In the genomic region with DNA sequence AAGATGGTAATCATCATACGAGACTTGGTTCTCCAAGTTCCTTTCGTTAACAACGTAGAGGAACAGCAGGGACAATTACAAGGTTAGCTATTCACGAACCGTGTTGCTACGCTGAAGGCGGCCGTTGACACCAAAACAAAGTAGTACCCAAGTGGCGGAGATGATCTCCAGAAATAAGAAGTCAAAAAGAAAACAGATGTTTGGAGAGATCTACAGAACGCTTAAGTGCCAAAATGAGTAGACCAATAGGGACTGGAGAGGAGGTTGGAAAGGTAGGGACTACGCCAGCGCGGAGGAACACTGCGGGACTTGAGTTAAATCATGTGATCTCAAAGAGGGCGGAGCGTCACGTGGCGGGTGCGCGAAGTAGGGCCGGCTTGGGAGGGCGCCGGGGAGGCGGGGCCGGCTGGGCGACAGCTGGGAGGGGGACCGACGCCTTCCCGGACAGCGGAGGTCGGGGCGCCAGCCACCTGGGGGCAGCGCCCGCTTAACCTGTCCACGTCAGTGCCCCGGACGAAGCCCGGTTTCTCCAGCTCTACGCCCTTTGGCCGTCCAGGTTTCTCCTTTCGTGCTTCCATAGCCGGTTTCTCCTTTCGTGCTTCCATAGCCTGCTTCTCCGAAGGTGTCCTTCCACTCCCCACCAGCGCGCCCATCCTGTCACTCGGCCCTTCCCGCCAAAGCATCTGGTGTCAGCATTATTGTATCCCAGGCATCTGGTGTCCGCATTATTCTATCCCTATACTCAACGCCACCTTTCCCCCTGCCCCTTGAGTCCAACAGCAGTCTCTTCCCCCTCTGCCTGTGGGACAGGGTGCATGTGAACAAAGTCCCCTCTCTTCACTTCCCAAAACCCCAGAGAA, we compare ENCODE assay signal across 1 cellular context.
A peak's percentile ranks its signal among the peaks of the same experiment; 100 is the strongest.
TF ChIP-seq lines count a peak whose summit lies in the region.

No MANE protein-coding gene starts in this region.

TF ChIP-seq in K562, 482 proteins besides CTCF, POLR2A, EP300 and RAD21 (continued from another document and continues in another):
- TF ChIP-seq EZH2 (IDR thresholded peaks at IDR 0.05; ENCODE audit: borderline replicate concordance, low read depth, low read length) = no peak
- TF ChIP-seq FOXP1 (CRISPR knock-in tag; IDR thresholded peaks at IDR 0.05) = no peak
- TF ChIP-seq KAT8 (IDR thresholded peaks at IDR 0.05; ENCODE audit: low read depth) = no peak
- no peak for TF ChIP-seq ZNF146 (CRISPR knock-in tag; IDR thresholded peaks at IDR 0.05; ENCODE audit: unreplicated experiment)
- no peak for TF ChIP-seq UBTF (IDR thresholded peaks at IDR 0.05; ENCODE audit: borderline replicate concordance in 1 of 2, low read depth in 2 of 2, low read length in 2 of 2)
- no peak for TF ChIP-seq XRCC3 (IDR thresholded peaks at IDR 0.05)
- TF ChIP-seq NR3C1 (CRISPR knock-in tag; IDR thresholded peaks at IDR 0.05) = no peak
- TF ChIP-seq TAF7 (tag; IDR thresholded peaks at IDR 0.05) = 0 out of 2 replicates have a peak, but pooled peaks have one; percentile 25
- TF ChIP-seq ZNF586 (CRISPR knock-in tag; conservative IDR thresholded peaks at IDR 0.05) = no peak
- TF ChIP-seq, protein P1, sequence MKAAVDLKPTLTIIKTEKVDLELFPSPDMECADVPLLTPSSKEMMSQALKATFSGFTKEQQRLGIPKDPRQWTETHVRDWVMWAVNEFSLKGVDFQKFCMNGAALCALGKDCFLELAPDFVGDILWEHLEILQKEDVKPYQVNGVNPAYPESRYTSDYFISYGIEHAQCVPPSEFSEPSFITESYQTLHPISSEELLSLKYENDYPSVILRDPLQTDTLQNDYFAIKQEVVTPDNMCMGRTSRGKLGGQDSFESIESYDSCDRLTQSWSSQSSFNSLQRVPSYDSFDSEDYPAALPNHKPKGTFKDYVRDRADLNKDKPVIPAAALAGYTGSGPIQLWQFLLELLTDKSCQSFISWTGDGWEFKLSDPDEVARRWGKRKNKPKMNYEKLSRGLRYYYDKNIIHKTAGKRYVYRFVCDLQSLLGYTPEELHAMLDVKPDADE (conservative IDR thresholded peaks at IDR 0.05; ENCODE audit: control insufficient read depth, low read depth, low read length) = 0 out of 2 replicates have a peak, but pooled peaks have one; percentile 63
- TF ChIP-seq HIVEP1 (CRISPR knock-in tag; IDR thresholded peaks at IDR 0.05) = no peak
- no peak for TF ChIP-seq SRSF3 (IDR thresholded peaks at IDR 0.05; ENCODE audit: insufficient read depth, low read length)
- no peak for TF ChIP-seq KDM4B (IDR thresholded peaks at IDR 0.05; ENCODE audit: borderline replicate concordance in 2 of 2, low read depth in 1 of 2)
- peak; percentile 67; the same call in 1 of the 2 replicates for TF ChIP-seq PHF21A (IDR thresholded peaks at IDR 0.05; ENCODE audit: borderline replicate concordance, low read depth)
- TF ChIP-seq PRMT5 (CRISPR knock-in tag; IDR thresholded peaks at IDR 0.05) = no peak
- 0 out of 2 replicates have a peak, but pooled peaks have one; percentile 26 for TF ChIP-seq ZBTB33 (CRISPR knock-in tag; IDR thresholded peaks at IDR 0.05)
- 0 out of 2 replicates have a peak, but pooled peaks have one; percentile 42 for TF ChIP-seq KLF6 (CRISPR knock-in tag; IDR thresholded peaks at IDR 0.05; ENCODE audit: borderline replicate concordance)
- peak in 1 of 2 experiments; percentile 76; a peak in 1 of 4 replicates for TF ChIP-seq NONO (IDR thresholded peaks at IDR 0.05; ENCODE audit: low read depth in 2 of 2, low read length in 1 of 2)
- TF ChIP-seq, protein P2, sequence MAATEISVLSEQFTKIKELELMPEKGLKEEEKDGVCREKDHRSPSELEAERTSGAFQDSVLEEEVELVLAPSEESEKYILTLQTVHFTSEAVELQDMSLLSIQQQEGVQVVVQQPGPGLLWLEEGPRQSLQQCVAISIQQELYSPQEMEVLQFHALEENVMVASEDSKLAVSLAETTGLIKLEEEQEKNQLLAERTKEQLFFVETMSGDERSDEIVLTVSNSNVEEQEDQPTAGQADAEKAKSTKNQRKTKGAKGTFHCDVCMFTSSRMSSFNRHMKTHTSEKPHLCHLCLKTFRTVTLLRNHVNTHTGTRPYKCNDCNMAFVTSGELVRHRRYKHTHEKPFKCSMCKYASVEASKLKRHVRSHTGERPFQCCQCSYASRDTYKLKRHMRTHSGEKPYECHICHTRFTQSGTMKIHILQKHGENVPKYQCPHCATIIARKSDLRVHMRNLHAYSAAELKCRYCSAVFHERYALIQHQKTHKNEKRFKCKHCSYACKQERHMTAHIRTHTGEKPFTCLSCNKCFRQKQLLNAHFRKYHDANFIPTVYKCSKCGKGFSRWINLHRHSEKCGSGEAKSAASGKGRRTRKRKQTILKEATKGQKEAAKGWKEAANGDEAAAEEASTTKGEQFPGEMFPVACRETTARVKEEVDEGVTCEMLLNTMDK (IDR thresholded peaks at IDR 0.05; ENCODE audit: borderline replicate concordance, insufficient read depth, low read depth, low read length, poor library complexity, severe bottlenecking) = no peak
- no peak for TF ChIP-seq ZBTB34 (CRISPR knock-in tag; IDR thresholded peaks at IDR 0.05)
- no peak for TF ChIP-seq ZNF133 (CRISPR knock-in tag; IDR thresholded peaks at IDR 0.05)
- no peak for TF ChIP-seq GATAD2B (IDR thresholded peaks at IDR 0.05; ENCODE audit: borderline replicate concordance)
- TF ChIP-seq CTBP1 (IDR thresholded peaks at IDR 0.05; ENCODE audit: borderline replicate concordance) = peak; percentile 58; the same call in 1 of the 2 replicates
- TF ChIP-seq, protein P3, sequence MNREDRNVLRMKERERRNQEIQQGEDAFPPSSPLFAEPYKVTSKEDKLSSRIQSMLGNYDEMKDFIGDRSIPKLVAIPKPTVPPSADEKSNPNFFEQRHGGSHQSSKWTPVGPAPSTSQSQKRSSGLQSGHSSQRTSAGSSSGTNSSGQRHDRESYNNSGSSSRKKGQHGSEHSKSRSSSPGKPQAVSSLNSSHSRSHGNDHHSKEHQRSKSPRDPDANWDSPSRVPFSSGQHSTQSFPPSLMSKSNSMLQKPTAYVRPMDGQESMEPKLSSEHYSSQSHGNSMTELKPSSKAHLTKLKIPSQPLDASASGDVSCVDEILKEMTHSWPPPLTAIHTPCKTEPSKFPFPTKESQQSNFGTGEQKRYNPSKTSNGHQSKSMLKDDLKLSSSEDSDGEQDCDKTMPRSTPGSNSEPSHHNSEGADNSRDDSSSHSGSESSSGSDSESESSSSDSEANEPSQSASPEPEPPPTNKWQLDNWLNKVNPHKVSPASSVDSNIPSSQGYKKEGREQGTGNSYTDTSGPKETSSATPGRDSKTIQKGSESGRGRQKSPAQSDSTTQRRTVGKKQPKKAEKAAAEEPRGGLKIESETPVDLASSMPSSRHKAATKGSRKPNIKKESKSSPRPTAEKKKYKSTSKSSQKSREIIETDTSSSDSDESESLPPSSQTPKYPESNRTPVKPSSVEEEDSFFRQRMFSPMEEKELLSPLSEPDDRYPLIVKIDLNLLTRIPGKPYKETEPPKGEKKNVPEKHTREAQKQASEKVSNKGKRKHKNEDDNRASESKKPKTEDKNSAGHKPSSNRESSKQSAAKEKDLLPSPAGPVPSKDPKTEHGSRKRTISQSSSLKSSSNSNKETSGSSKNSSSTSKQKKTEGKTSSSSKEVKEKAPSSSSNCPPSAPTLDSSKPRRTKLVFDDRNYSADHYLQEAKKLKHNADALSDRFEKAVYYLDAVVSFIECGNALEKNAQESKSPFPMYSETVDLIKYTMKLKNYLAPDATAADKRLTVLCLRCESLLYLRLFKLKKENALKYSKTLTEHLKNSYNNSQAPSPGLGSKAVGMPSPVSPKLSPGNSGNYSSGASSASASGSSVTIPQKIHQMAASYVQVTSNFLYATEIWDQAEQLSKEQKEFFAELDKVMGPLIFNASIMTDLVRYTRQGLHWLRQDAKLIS (CRISPR knock-in tag; IDR thresholded peaks at IDR 0.05) = no peak
- no peak for TF ChIP-seq MEF2A (IDR thresholded peaks at IDR 0.05; ENCODE audit: control insufficient read depth, low read depth, low read length)
- TF ChIP-seq, protein P4, sequence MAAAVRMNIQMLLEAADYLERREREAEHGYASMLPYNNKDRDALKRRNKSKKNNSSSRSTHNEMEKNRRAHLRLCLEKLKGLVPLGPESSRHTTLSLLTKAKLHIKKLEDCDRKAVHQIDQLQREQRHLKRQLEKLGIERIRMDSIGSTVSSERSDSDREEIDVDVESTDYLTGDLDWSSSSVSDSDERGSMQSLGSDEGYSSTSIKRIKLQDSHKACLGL (CRISPR knock-in tag; IDR thresholded peaks at IDR 0.05; ENCODE audit: borderline replicate concordance, poor library complexity, severe bottlenecking) = no peak
- TF ChIP-seq ZNF707 (CRISPR knock-in tag; conservative IDR thresholded peaks at IDR 0.05) = no peak
- peak; percentile 98 for TF ChIP-seq USF1 (CRISPR knock-in tag; IDR thresholded peaks at IDR 0.05)
- no peak for TF ChIP-seq ZNF3 (CRISPR knock-in tag; IDR thresholded peaks at IDR 0.05)
- TF ChIP-seq, protein P5, sequence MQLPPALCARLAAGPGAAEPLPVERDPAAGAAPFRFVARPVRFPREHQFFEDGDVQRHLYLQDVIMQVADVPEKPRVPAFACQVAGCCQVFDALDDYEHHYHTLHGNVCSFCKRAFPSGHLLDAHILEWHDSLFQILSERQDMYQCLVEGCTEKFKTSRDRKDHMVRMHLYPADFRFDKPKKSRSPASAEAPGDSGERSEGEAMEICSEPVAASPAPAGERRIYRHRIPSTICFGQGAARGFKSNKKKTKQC (CRISPR knock-in tag; IDR thresholded peaks at IDR 0.05) = no peak
- no peak for TF ChIP-seq MIER1 (IDR thresholded peaks at IDR 0.05; ENCODE audit: low read depth)
- no peak for TF ChIP-seq GABPA (tag; conservative IDR thresholded peaks at IDR 0.05; ENCODE audit: low read depth)
- peak; percentile 60; the same call in 1 of the 2 replicates for TF ChIP-seq SIN3B (IDR thresholded peaks at IDR 0.05; ENCODE audit: low read depth)
- peak; percentile 76 to 88 for TF ChIP-seq MAZ (CRISPR knock-in tag; conservative IDR thresholded peaks at IDR 0.05 in 1 of 2, IDR thresholded peaks at IDR 0.05 in 1 of 2)
- TF ChIP-seq SETDB1 (IDR thresholded peaks at IDR 0.05; ENCODE audit: low read length) = no peak
